9 cellular contexts compared by ENCODE assay signal in the genomic region with DNA sequence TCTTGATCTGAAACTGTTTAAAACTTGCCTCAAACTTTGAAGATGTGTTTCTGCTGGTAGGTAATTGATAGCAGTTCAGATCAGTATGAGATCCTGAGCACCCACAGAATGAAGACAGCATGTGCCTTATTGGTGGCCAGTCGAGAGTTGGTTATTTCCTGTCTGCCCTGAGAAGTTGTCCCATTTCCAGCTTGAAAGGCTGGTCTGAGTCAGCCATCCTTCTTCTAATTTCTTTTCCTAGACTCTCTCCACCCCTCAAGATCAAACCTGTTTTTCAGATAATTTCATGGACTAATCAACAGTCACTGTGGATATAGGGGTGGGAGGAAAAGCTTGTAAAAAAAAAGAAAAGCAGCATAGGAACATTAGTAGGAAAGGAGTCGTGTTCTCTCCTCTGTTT.
DNase-seq lines count a peak whose midpoint lies in the region; ATAC-seq and TF ChIP-seq lines count a peak whose summit lies in the region.
"Had no signal": no experiment of that assay in that cellular context is flagged by ENCODE, and none has a peak within 500 bp of the region (broad histone marks: within the 10 kb centered on the region; RNA-seq: fewer than 3 reads in every experiment).

No MANE protein-coding gene starts in this region.

- H3K4me2 ChIP-seq in OCI-LY3 (ENCODE audit: low read length), result peak overlapping the region; percentile 91

- H3K9me3 Mint-ChIP-seq in osteocyte (ENCODE audit: unreplicated experiment), result no peaks in the 10 kb centered on the region

- no peak overlapping the region for H3K4me3 Mint-ChIP-seq in osteocyte (ENCODE audit: unreplicated experiment)

- peak; percentile 15 for DNase-seq in Daoy (ENCODE audit: low read depth)
- peak; percentile 45 for DNase-seq in epithelial cell of esophagus (ENCODE audit: low read depth)
- no peak for DNase-seq in osteocyte (ENCODE audit: extremely low spot score, unreplicated experiment)
- no peak for DNase-seq in NCI-H128 (lab: John Stamatoyannopoulos, UW; ENCODE audit: unreplicated experiment)
- DNase-seq in kidney tubule cell (ENCODE audit: low spot score), result no peak
- DNase-seq: anterior cingulate cortex, NCI-H2029 had no signal

- peak overlapping the region; percentile 20; the same call in 1 of the 2 replicates for H3K9ac ChIP-seq in OCI-LY3 (ENCODE audit: low read length)

- no peaks in the 10 kb centered on the region for H3K9me3 ChIP-seq in OCI-LY3 (ENCODE audit: insufficient read depth, low read length)

- peaks cover 52% of the 10 kb centered on the region for H3K36me3 ChIP-seq in OCI-LY3 (replicated peaks; ENCODE audit: low read depth, low read length)

- H3K27ac Mint-ChIP-seq in osteocyte (ENCODE audit: unreplicated experiment), result peak overlapping the region; percentile 53

- H3K27ac ChIP-seq in OCI-LY3 (ENCODE audit: low read length), result peak overlapping the region; percentile 48

- H3K4me1 ChIP-seq in OCI-LY3 (ENCODE audit: low read length), result peaks cover 97% of the 10 kb centered on the region

- H3K4me3 ChIP-seq in OCI-LY3 (ENCODE audit: low read length) (peak overlapping the region; percentile 3; the same call in 1 of the 2 replicates), epithelial cell of esophagus (ENCODE audit: low read length) (no peak overlapping the region)

- no peaks in the 10 kb centered on the region for H3K27me3 ChIP-seq in OCI-LY3 (ENCODE audit: low read depth, low read length)

- H3K27me3 Mint-ChIP-seq in osteocyte (ENCODE audit: unreplicated experiment), result no peaks in the 10 kb centered on the region

- TF ChIP-seq CTCF in OCI-LY3 (IDR thresholded peaks at IDR 0.05; ENCODE audit: low read depth, low read length) (no peak), epithelial cell of esophagus (IDR thresholded peaks at IDR 0.05; ENCODE audit: insufficient read depth, low read depth, low read length, missing control alignments) (no peak), osteocyte (IDR thresholded peaks at IDR 0.05) (no peak)

- no peak for ATAC-seq in GM21526 (IDR thresholded peaks at IDR 0.05; ENCODE audit: low FRiP score, unreplicated experiment)

- H4K20me1 ChIP-seq in OCI-LY3 (ENCODE audit: insufficient read depth, low read length), result peaks cover 92% of the 10 kb centered on the region

- no peak overlapping the region for H2AFZ ChIP-seq in OCI-LY3 (ENCODE audit: low read depth, low read length)

- H3K36me3 Mint-ChIP-seq in osteocyte (ENCODE audit: unreplicated experiment), result peaks cover 10% of the 10 kb centered on the region

- H3K79me2 ChIP-seq in OCI-LY3 (ENCODE audit: low read length), result peaks cover 98% of the 10 kb centered on the region

- H3K4me1 Mint-ChIP-seq in osteocyte (ENCODE audit: unreplicated experiment), result peaks cover 45% of the 10 kb centered on the region

Comparison
In these comparisons a context has a peak if more than half of its experiments do, and no peak if none do; other contexts are left out.
1. DNase-seq: peak in Daoy (single experiment) and epithelial cell of esophagus (single experiment); none in osteocyte (single experiment), NCI-H128 (single experiment) and kidney tubule cell (single experiment).